ENCODE assay signal across 8 cellular contexts in the genomic region with DNA sequence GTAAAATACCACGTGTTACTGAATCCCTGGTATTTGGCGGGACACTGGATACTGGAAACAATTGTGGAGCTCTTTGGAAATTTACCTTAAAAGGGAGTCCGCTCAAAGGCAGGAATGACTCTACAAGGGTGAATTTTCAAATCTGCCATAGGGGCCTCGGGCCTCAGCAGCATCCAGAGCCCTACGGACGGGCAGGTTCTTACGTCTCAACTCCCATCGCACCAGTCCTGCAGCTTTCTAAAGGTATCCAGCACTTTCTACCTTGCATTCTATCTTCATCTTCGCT. TPM values are rescaled to one million over a fixed set of nuclear protein-coding genes. Genes with fewer than 3 reads are reported as not detected.
DNase-seq lines count a peak whose midpoint lies in the region; ATAC-seq and TF ChIP-seq lines count a peak whose summit lies in the region.

No MANE protein-coding gene starts in this region.

- H3K27me3 Mint-ChIP-seq in T-cell, result no peaks in the 10 kb centered on the region

- peak overlapping the region; percentile 84 to 88 for H3K27ac Mint-ChIP-seq in T-cell

- POLR2A ChIA-PET in T-cell (lab: Charles Lee), result interaction anchor here (0.6 to 1.1 kb wide), 9 partner anchors 11 to 742 kb away, joined by 3 to 6 read pairs (median 4); a partner anchor contains a TSS

- no peaks in the 10 kb centered on the region for H3K9me3 Mint-ChIP-seq in T-cell

- CTCF ChIA-PET in T-cell (lab: Charles Lee), result interaction anchor here (0.6 to 1.4 kb wide), 10 partner anchors 11 to 86 kb away, joined by 3 to 13 read pairs (median 3); a partner anchor contains a TSS

- H3K36me3 Mint-ChIP-seq in T-cell, result peaks cover 11% of the 10 kb centered on the region

- ATAC-seq in T-cell (replicated peaks in 1 of 4), result no peak
- no peak for ATAC-seq in GM21447 (IDR thresholded peaks at IDR 0.05; ENCODE audit: unreplicated experiment)
- ATAC-seq in GM19467 (IDR thresholded peaks at IDR 0.05; ENCODE audit: unreplicated experiment), result no peak

- DNase-seq in GM12864 (ENCODE audit: low read depth) (no peak), T-cell (no peak), fibroblast of pulmonary artery (ENCODE audit: low read depth) (no peak), retinal pigment epithelial cell (ENCODE audit: low read depth) (no peak), medulla oblongata (ENCODE audit: extremely low spot score) (no peak), GOT3 (lab: John Stamatoyannopoulos, UW) (no peak)

- H3K4me3 Mint-ChIP-seq in T-cell, result peak overlapping the region; percentile 87 to 93 (median 92)

- H3K4me3 ChIP-seq in GM12864 (ENCODE audit: low read depth, low read length), result peak overlapping the region; percentile 71
- H3K4me3 ChIP-seq in fibroblast of pulmonary artery (replicated peaks; ENCODE audit: low read depth, low read length), result peak overlapping the region; percentile 93
- peak overlapping the region; percentile 59 for H3K4me3 ChIP-seq in retinal pigment epithelial cell (ENCODE audit: low read length)

- H3K4me1 Mint-ChIP-seq in T-cell, result peaks cover 38 to 43% (median 39%) of the 10 kb centered on the region in 3 donors

- no peak for TF ChIP-seq CTCF in GM12864 (IDR thresholded peaks at IDR 0.05; ENCODE audit: low read depth, low read length, missing control alignments)
- no peak for TF ChIP-seq CTCF in fibroblast of pulmonary artery (IDR thresholded peaks at IDR 0.05; ENCODE audit: low read length, missing control alignments)
- TF ChIP-seq CTCF in retinal pigment epithelial cell (conservative IDR thresholded peaks at IDR 0.05; ENCODE audit: low read depth, low read length), result no peak

RNA-seq across cellular contexts. Expression of a gene that starts 0.2 kb away (rescaled TPM):
- total RNA-seq in T-cell, result 1 to 10 TPM; 1.9 to 8.3 (median 5.7) TPM

RNA-seq across cellular contexts. Expression of a gene that starts 0.6 kb away (rescaled TPM):
- 10 to 100 TPM; 44.6 to 74.7 (median 70.3) TPM for total RNA-seq in T-cell

RNA-seq across cellular contexts. Expression of a gene that starts 13.1 kb away (rescaled TPM):
- total RNA-seq in T-cell, result 100 to 1,000 TPM; 127 to 182 (median 174) TPM

RNA-seq across cellular contexts. Expression of a gene that starts 41.8 kb away (rescaled TPM):
- total RNA-seq in T-cell, result 1 to 10 TPM; 2.6 to 5.5 (median 3.7) TPM

RNA-seq across cellular contexts. Expression of a gene that starts 55.3 kb away (rescaled TPM):
- total RNA-seq in T-cell, result 100 to 1,000 TPM; 173 to 209 (median 189) TPM
